In genomic region chr1:219778793-219779369, GRCh38 we compare ENCODE assay signal across 9 cellular contexts.
"Had no signal": no experiment of that assay in that cellular context is flagged by ENCODE, and none has a peak within 500 bp of the region (broad histone marks: within the 10 kb centered on the region; RNA-seq: fewer than 3 reads in every experiment).

No MANE protein-coding gene starts in this region.

- DNase-seq: GM23248, GOT3, H7, KBM-7 had no signal

- ATAC-seq: HCT116 had no signal

- H3K27ac ChIP-seq: GM23248, KMS-11 had no signal

- H3K36me3 Mint-ChIP-seq: IgD-negative memory B cell had no signal

- H3K9me3 ChIP-seq: HAP-1 had no signal

- H3K4me2 ChIP-seq: KMS-11 had no signal

- H3K4me3 Mint-ChIP-seq: IgD-negative memory B cell had no signal

- H3K27ac Mint-ChIP-seq: IgD-negative memory B cell had no signal

- H2AFZ ChIP-seq: GM23248 had no signal

- H3K4me3 ChIP-seq: GM23248, HAP-1 had no signal

- H3K36me3 ChIP-seq: HAP-1 had no signal

- H3K9ac ChIP-seq: GM23248, KMS-11 had no signal

- FAIRE-seq: HTR-8/SVneo had no signal
